Comparison of ENCODE assay signal across 31 cellular contexts in the genomic region with DNA sequence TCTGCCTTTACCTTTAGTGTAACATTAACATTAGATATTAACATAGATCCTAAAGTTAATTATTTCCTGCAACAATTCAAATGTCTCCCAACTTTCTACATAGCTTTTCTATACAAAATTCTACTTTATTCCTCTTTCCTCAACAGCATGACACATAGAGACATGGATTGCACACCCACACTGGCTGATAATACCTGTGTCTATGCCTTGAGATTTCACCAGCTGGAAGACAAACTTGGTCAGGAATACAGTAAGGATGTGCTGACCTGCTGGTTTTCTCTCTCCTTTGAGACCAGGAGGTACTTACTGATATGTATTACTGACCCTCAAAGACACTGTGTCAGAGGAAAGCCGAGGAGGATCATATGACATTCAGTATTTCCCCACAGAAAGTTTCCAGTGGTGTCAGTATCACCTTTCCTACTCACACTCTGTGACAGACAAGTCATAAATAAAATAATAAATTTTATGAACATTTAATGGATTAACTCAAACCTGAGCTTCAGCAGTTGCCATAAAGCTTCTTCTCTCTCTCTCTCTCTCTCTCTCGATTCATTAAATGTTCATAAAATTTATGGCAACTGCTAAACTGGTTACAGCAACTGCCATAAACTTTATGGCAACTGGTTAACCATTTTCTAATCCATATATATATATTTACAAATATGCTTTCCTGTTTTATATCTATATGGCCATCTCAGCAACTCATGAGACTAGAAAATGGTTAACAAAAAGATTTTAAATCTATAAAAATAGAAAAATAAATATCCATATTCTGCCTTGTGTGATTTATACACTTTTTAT.
"Had no signal": no experiment of that assay in that cellular context is flagged by ENCODE, and none has a peak within 500 bp of the region (broad histone marks: within the 10 kb centered on the region; RNA-seq: fewer than 3 reads in every experiment).

No MANE protein-coding gene starts in this region.

- H3K36me3 ChIP-seq: breast epithelium, esophagus squamous epithelium, heart right ventricle, left lung, lower lobe of right lung, ovary, prostate gland, upper lobe of right lung had no signal

- H3K4me1 ChIP-seq: breast epithelium, esophagus squamous epithelium, heart right ventricle, left lung, lower lobe of right lung, prostate gland, upper lobe of right lung had no signal

- DNase-seq: activated CD4-positive, alpha-beta memory T cell treated with anti-CD3 and anti-CD28 coated beads for 36 hours; activated CD4-positive, alpha-beta T cell treated with anti-CD3 and anti-CD28 coated beads, Interleukin-2, amount 10 ng/mL, durations not matched to agents 24 days and 14 days; activated CD4-positive, CD25-positive, alpha-beta regulatory T cell treated with anti-CD3 and anti-CD28 coated beads, Interleukin-2, amount 50 U/mL, for 72 hours; activated CD8-positive, alpha-beta memory T cell treated with anti-CD3 and anti-CD28 coated beads, Interleukin-2, amount 50 U/mL, for 4 hours; activated gamma-delta T cell; activated naive CD4-positive, alpha-beta T cell treated with anti-CD3 and anti-CD28 coated beads, Interleukin-2, amount 10 ng/mL, durations not matched to agents 7 days and 5 days; activated T-cell treated with anti-CD3 and anti-CD28 coated beads, Interleukin-2, amount 50 U/mL, for 1 hour; central memory CD4-positive, alpha-beta T cell; dermis blood vessel endothelial cell; effector CD4-positive, alpha-beta T cell; esophagus squamous epithelium; foreskin melanocyte; heart right ventricle; left lung; lower lobe of right lung; mesenchymal stem cell; naive B cell; nephron progenitor cell; ovary; retina; stimulated activated CD4-positive, alpha-beta T cell treated with anti-CD3 and anti-CD28 coated beads, Interleukin-4, amount 100 ng/mL, for 4 hours; stimulated activated CD8-positive, alpha-beta memory T cell treated with anti-CD3 and anti-CD28 coated beads, Interleukin-4, amount 100 ng/mL, for 48 hours; stimulated activated naive CD8-positive, alpha-beta T cell treated with anti-CD3 and anti-CD28 coated beads, Interleukin-15, amount 100 ng/mL, for 72 hours; substantia nigra; T-helper 17 cell; upper lobe of right lung had no signal

- H3K27me3 ChIP-seq: breast epithelium, esophagus squamous epithelium, heart right ventricle, left lung, ovary, upper lobe of right lung had no signal

- H3K4me3 ChIP-seq: breast epithelium, esophagus squamous epithelium, heart right ventricle, left lung, lower lobe of right lung, ovary, prostate gland, skin epidermis, upper lobe of right lung had no signal

- ATAC-seq: heart right ventricle; left lung; lower lobe of right lung; sciatic nerve; stimulated activated memory B cell treated with anti-CD40 and anti-IgM and Interleukin-4, amounts not matched to agents 10 μg/mL and 1 μg/mL and 100 μg/mL, for 72 hours; stimulated activated naive CD8-positive, alpha-beta T cell treated with anti-CD3 and anti-CD28 coated beads, Interleukin-15, amount 100 ng/mL, for 72 hours; T-helper 17 cell; upper lobe of right lung had no signal

- H3K27ac ChIP-seq: breast epithelium, esophagus squamous epithelium, heart right ventricle, left lung, lower lobe of right lung, ovary, prostate gland, skin epidermis, upper lobe of right lung had no signal

- H3K9me3 ChIP-seq: breast epithelium, esophagus squamous epithelium, heart right ventricle, left lung, lower lobe of right lung, ovary, prostate gland, upper lobe of right lung had no signal
